8 cellular contexts compared by ENCODE assay signal in the genomic region with DNA sequence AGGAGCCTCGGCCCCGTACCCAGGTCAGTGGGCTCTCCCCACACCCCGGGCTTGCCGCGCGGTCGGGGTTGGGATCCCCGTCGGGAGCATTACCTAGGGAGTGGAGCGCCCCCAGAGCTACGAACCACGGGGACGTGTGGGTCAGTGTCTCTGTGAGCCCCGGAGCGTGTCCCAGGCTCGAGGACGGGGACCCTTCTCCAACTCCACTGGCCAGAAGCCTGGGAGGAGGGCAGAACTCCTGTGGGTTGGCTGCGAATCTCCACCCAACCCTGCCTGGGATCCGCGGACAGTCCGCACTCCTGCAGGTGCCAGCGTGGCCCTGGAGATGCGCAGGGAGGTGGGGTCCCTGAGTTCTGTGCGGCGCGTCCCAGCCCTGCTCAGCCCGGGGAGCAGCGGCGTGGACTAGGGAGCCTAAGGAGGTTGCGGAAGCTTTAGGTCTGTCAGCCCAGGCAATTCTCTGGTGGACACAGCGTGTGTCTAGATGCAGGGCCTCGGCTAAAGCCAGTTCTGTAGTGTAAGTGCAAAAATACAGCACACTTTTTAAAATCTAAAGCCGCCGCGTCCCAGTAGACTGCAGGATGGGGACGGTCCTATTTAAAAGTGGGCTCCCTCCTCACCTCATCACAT. TPM values are rescaled to one million over a fixed set of nuclear protein-coding genes. Genes with fewer than 3 reads are reported as not detected.
A peak's percentile ranks its signal among the peaks of the same experiment; 100 is the strongest.
DNase-seq lines count a peak whose midpoint lies in the region; ATAC-seq and TF ChIP-seq lines count a peak whose summit lies in the region.

No MANE protein-coding gene starts in this region.

- no peaks in the 10 kb centered on the region for H3K9me3 ChIP-seq in HUES6 (ENCODE audit: control insufficient read depth, insufficient read depth, low read depth, low read length)
- no peaks in the 10 kb centered on the region for H3K9me3 ChIP-seq in ascending aorta
- H3K9me3 ChIP-seq in iPS DF 6.9 (ENCODE audit: control insufficient read depth, insufficient read depth, low read length): no peaks in the 10 kb centered on the region
- no peaks in the 10 kb centered on the region for H3K9me3 ChIP-seq in skeletal muscle satellite cell (replicated peaks; ENCODE audit: low read length)

- peak overlapping the region; percentile 100 for H3K4me2 ChIP-seq in skeletal muscle satellite cell (ENCODE audit: low read length)

- TF ChIP-seq CTCF in AG09309 (IDR thresholded peaks at IDR 0.05; ENCODE audit: control insufficient read depth, insufficient read depth, low read depth, low read length, missing control alignments) (peak; percentile 7), ascending aorta (IDR thresholded peaks at IDR 0.05) (peak in 1 of 3 experiments; percentile 5)

- ATAC-seq in GM19025 (IDR thresholded peaks at IDR 0.05; ENCODE audit: low read depth, unreplicated experiment): peak; percentile 3

- peaks cover 27% of the 10 kb centered on the region for H3K27me3 ChIP-seq in HUES6 (ENCODE audit: control insufficient read depth, insufficient read depth, low read length)
- no peaks in the 10 kb centered on the region for H3K27me3 ChIP-seq in ascending aorta
- peaks cover 5% of the 10 kb centered on the region; the same call in 1 of the 2 replicates for H3K27me3 ChIP-seq in iPS DF 6.9 (ENCODE audit: control insufficient read depth, insufficient read depth, low read length)
- H3K27me3 ChIP-seq in skeletal muscle satellite cell (ENCODE audit: control insufficient read depth, insufficient read depth, low read length): peaks cover 42% of the 10 kb centered on the region

- H3K4me1 ChIP-seq in HUES6 (ENCODE audit: control insufficient read depth, insufficient read depth, low read length): peaks cover 7% of the 10 kb centered on the region
- peaks cover 5 to 25% of the 10 kb centered on the region in 2 donors for H3K4me1 ChIP-seq in ascending aorta
- peaks cover 3% of the 10 kb centered on the region for H3K4me1 ChIP-seq in iPS DF 6.9 (ENCODE audit: control insufficient read depth, insufficient read depth, low read length)
- peaks cover 19% of the 10 kb centered on the region for H3K4me1 ChIP-seq in skeletal muscle satellite cell (ENCODE audit: control insufficient read depth, insufficient read depth, low read length)

- intact Hi-C loops in ascending aorta (cut with DNase I): loop anchor here (2.0 to 10.0 kb wide), 5 partner anchors 158 to 1819 kb away; a partner anchor contains a TSS

- H3K27ac ChIP-seq in HUES6 (ENCODE audit: low read depth, low read length): no peak overlapping the region
- H3K27ac ChIP-seq in ascending aorta: peak overlapping the region; percentile 90 to 94
- no peak overlapping the region for H3K27ac ChIP-seq in iPS DF 6.9 (ENCODE audit: low read length)

- no CpG with 5 or more reads among the region's 36 CpGs for WGBS in iPS DF 6.9 (ENCODE audit: insufficient coverage, insufficient read length)

- peak overlapping the region; percentile 18 for H3K9ac ChIP-seq in HUES6 (ENCODE audit: low read length)
- H3K9ac ChIP-seq in skeletal muscle satellite cell (ENCODE audit: low read depth, low read length): peak overlapping the region; percentile 75

- H3K4me3 ChIP-seq in AG09309 (ENCODE audit: control insufficient read depth, low read depth, low read length): peak overlapping the region; percentile 70
- H3K4me3 ChIP-seq in HUES6 (ENCODE audit: low read depth, low read length): peak overlapping the region; percentile 82
- H3K4me3 ChIP-seq in ascending aorta: peak overlapping the region; percentile 71 to 85
- H3K4me3 ChIP-seq in iPS DF 6.9 (ENCODE audit: low read length): peak overlapping the region; percentile 86; the same call in 1 of the 2 replicates
- H3K4me3 ChIP-seq in skeletal muscle satellite cell (ENCODE audit: low read length): peak overlapping the region; percentile 92

- H3K36me3 ChIP-seq in HUES6 (ENCODE audit: control insufficient read depth, insufficient read depth, low read length) (no peaks in the 10 kb centered on the region), ascending aorta (no peaks in the 10 kb centered on the region), iPS DF 6.9 (ENCODE audit: control insufficient read depth, insufficient read depth, low read length) (no peaks in the 10 kb centered on the region), skeletal muscle satellite cell (ENCODE audit: insufficient read depth, low read length) (no peaks in the 10 kb centered on the region)

- DNase-seq in AG09309 (ENCODE audit: low read depth): no peak
- DNase-seq in ascending aorta (ENCODE audit: low spot score in 2 of 2): peak in 1 of 2 donors; percentile 74
- no peak for DNase-seq in iPS DF 6.9 (ENCODE audit: low read depth, low spot score)
- DNase-seq in NCI-H774 (lab: John Stamatoyannopoulos, UW): no peak
- no peak for DNase-seq in NCI-H1417 treated with DMSO at 0.1 percent for 48 hours (lab: John Stamatoyannopoulos, UW)

RNA-seq across cellular contexts. Expression of a gene that starts 0.4 kb away (rescaled TPM):
- total RNA-seq in ascending aorta: 4.2 TPM
- 2.0 and 4.2 TPM in 2 replicates for total RNA-seq in skeletal muscle satellite cell (2012; rRNA removed)

RNA-seq across cellular contexts. Expression of a gene that starts 28.9 kb away (rescaled TPM):
- 10.7 TPM for total RNA-seq in ascending aorta
- 0.51 and 0.66 TPM in 2 replicates for total RNA-seq in skeletal muscle satellite cell (2012; rRNA removed)

Comparison
In these comparisons a context has a peak if more than half of its experiments do, and no peak if none do; other contexts are left out.
1. H3K27ac ChIP-seq: peak in ascending aorta (2 of 2); none in HUES6 (single experiment) and iPS DF 6.9 (single experiment).
2. Peak in every context shown above with its lines, with median percentiles within 50 percentile points of each other: H3K4me3 ChIP-seq.